In genomic region chr15:41944313-41944940, GRCh38 we compare ENCODE assay signal across 9 cellular contexts. TPM values are rescaled to one million over a fixed set of nuclear protein-coding genes. Genes with fewer than 3 reads are reported as not detected.
DNase-seq lines count a peak whose midpoint lies in the region; ATAC-seq and TF ChIP-seq lines count a peak whose summit lies in the region.
"Had no signal": no experiment of that assay in that cellular context is flagged by ENCODE, and none has a peak within 500 bp of the region (broad histone marks: within the 10 kb centered on the region; RNA-seq: fewer than 3 reads in every experiment).

No MANE protein-coding gene starts in this region.

- no peaks in the 10 kb centered on the region for H3K9me3 ChIP-seq in body of pancreas
- H3K9me3 ChIP-seq in subcutaneous abdominal adipose tissue (ENCODE audit: control insufficient read depth in 5 of 5, low read length in 5 of 5), result no peaks in the 10 kb centered on the region
- H3K9me3 ChIP-seq in BE2C, result no peaks in the 10 kb centered on the region

- H3K4me1 ChIP-seq in body of pancreas (peaks cover 35% of the 10 kb centered on the region), subcutaneous abdominal adipose tissue (ENCODE audit: control insufficient read depth in 5 of 5, insufficient read depth in 5 of 5, low read length in 5 of 5) (peaks cover 10 to 64% (median 47%) of the 10 kb centered on the region in 5 donors), BE2C (no peaks in the 10 kb centered on the region)

- DNase-seq in HFF-Myc (ENCODE audit: extremely low read depth, low read depth) (peak; percentile 97), body of pancreas (peak; percentile 45 to 67 (median 64)), islet precursor cell (peak; percentile 94), cerebellum (ENCODE audit: low spot score) (no peak), BE2C (no peak), DMS79 (lab: John Stamatoyannopoulos, UW) (no peak)
- no peak for DNase-seq in activated CD4-positive, alpha-beta T cell treated with anti-CD3 and anti-CD28 coated beads, Interleukin-2, amount 50 U/mL, for 1 hour
- DNase-seq: activated CD8-positive, alpha-beta memory T cell treated with anti-CD3 and anti-CD28 coated beads, Interleukin-2, amount 50 U/mL, for 48 hours had no signal

- H3K4me3 ChIP-seq in HFF-Myc (replicated peaks; ENCODE audit: low read depth, low read length) (peak overlapping the region; percentile 7; the same call in 1 of the 2 replicates), body of pancreas (no peak overlapping the region), subcutaneous abdominal adipose tissue (ENCODE audit: low read depth in 1 of 5, low read length in 5 of 5) (no peak overlapping the region), BE2C (ENCODE audit: low read depth, low read length) (no peak overlapping the region)

- no peak for TF ChIP-seq POLR2A in body of pancreas (IDR thresholded peaks at IDR 0.05)

- H3K27ac ChIP-seq in body of pancreas (peak overlapping the region; percentile 66 to 85 (median 76)), subcutaneous abdominal adipose tissue (ENCODE audit: low read depth, low read length) (peak overlapping the region; percentile 80)

- H3K9ac ChIP-seq in subcutaneous abdominal adipose tissue (ENCODE audit: low read length in 5 of 5), result peak overlapping the region in 3 of 5 donors; percentile 11 to 44 (median 28)

- intact Hi-C loops in body of pancreas (cut with DNase I), result no loop called here

- peak; percentile 88 for ATAC-seq in body of pancreas

- no peak for TF ChIP-seq CTCF in HFF-Myc (IDR thresholded peaks at IDR 0.05; ENCODE audit: low read depth, low read length, missing control alignments)
- TF ChIP-seq CTCF in body of pancreas (IDR thresholded peaks at IDR 0.05), result no peak
- no peak for TF ChIP-seq CTCF in BE2C (IDR thresholded peaks at IDR 0.05; ENCODE audit: low read depth, low read length)

- H3K27me3 ChIP-seq in body of pancreas, result no peaks in the 10 kb centered on the region
- H3K27me3 ChIP-seq in subcutaneous abdominal adipose tissue (ENCODE audit: control insufficient read depth in 5 of 5, insufficient read depth in 4 of 5, low read length in 5 of 5), result no peaks in the 10 kb centered on the region
- H3K27me3 ChIP-seq in BE2C, result no peaks in the 10 kb centered on the region

- H3K36me3 ChIP-seq in body of pancreas (replicated peaks in 1 of 2; ENCODE audit: insufficient read depth in 1 of 2, low read depth in 2 of 2), result peaks cover 0 to 2% of the 10 kb centered on the region in 2 donors
- peaks cover 5 to 46% (median 30%) of the 10 kb centered on the region in 5 donors for H3K36me3 ChIP-seq in subcutaneous abdominal adipose tissue (ENCODE audit: control insufficient read depth in 5 of 5, insufficient read depth in 5 of 5, low read length in 5 of 5)
- H3K36me3 ChIP-seq in BE2C, result no peaks in the 10 kb centered on the region

- 53 to 56% methylated on average over 8 of the region's 8 CpGs for WGBS in body of pancreas, 2 donors

RNA-seq across cellular contexts. Expression of gene EHD4, which starts 27.9 kb away (rescaled TPM):
- total RNA-seq in body of pancreas (10 to 100 TPM; 13.8 to 16.9 TPM), cerebellum (5.5 TPM)
- 2.4 TPM for polyA plus RNA-seq in BE2C (2012; ENCODE audit: insufficient read depth, insufficient read length, low read depth)

RNA-seq across cellular contexts. Expression of gene SPTBN5, which starts 50.6 kb away (rescaled TPM):
- 1 to 10 TPM in 1 of 2 donors, under 1 TPM in 1; 0.52 to 3.0 TPM for total RNA-seq in body of pancreas
- total RNA-seq in cerebellum, result 1.3 TPM
- polyA plus RNA-seq in BE2C (2012; ENCODE audit: insufficient read depth, insufficient read length, low read depth), result 1.7 TPM

Comparison
In these comparisons a context has a peak if more than half of its experiments do, and no peak if none do; other contexts are left out.
1. DNase-seq: peak in HFF-Myc (single experiment), body of pancreas (4 of 4) and islet precursor cell (single experiment); none in activated CD4-positive, alpha-beta T cell treated with anti-CD3 and anti-CD28 coated beads, Interleukin-2, amount 50 U/mL, for 1 hour (single experiment), cerebellum (single experiment), BE2C (single experiment) and DMS79 (single experiment).